Comparison of ENCODE assay signal across 16 cellular contexts in genomic region chr22:33873186-33873585, GRCh38. TPM values are rescaled to one million over a fixed set of nuclear protein-coding genes. Genes with fewer than 3 reads are reported as not detected.
A peak's percentile ranks its signal among the peaks of the same experiment; 100 is the strongest.
DNase-seq lines count a peak whose midpoint lies in the region; ATAC-seq, FAIRE-seq and TF ChIP-seq lines count a peak whose summit lies in the region.
"Had no signal": no experiment of that assay in that cellular context is flagged by ENCODE, and none has a peak within 500 bp of the region (broad histone marks: within the 10 kb centered on the region; RNA-seq: fewer than 3 reads in every experiment).

No MANE protein-coding gene starts in this region.

- dilution Hi-C loops in keratinocyte (cut with MboI; ENCODE audit: extremely low pct_ligation_motif_present, low sequenced_read_pairs): no loop called here

- H3K9me1 ChIP-seq in keratinocyte (ENCODE audit: control insufficient read depth, extremely low read depth, insufficient read depth, low read length): no peaks in the 10 kb centered on the region

- peaks cover 48% of the 10 kb centered on the region for H3K4me1 Mint-ChIP-seq in brain
- H3K4me1 Mint-ChIP-seq: activated CD4-positive, alpha-beta T cell treated with anti-CD3 and anti-CD28 coated beads, Interleukin-2, amount 10 ng/mL, durations not matched to agents 7 days and 5 days had no signal

- H3K36me3 Mint-ChIP-seq in brain: no peaks in the 10 kb centered on the region

- H3K4me3 ChIP-seq in keratinocyte (ENCODE audit: control insufficient read depth in 2 of 3, extremely low read depth in 1 of 3, insufficient read depth in 2 of 3, low read depth in 1 of 3, low read length in 3 of 3): no peak overlapping the region
- H3K4me3 ChIP-seq in skeletal muscle tissue (ENCODE audit: low read length in 3 of 3): peak overlapping the region; percentile 29 to 49 (median 46)
- H3K4me3 ChIP-seq: Peyer's patch had no signal

- H3K27ac Mint-ChIP-seq in brain: peak overlapping the region in 4 of 5 experiments; percentile 27 to 68 (median 48)
- H3K27ac Mint-ChIP-seq: activated CD4-positive, alpha-beta T cell treated with anti-CD3 and anti-CD28 coated beads, Interleukin-2, amount 10 ng/mL, durations not matched to agents 7 days and 5 days; activated T-cell treated with anti-CD3 and anti-CD28 coated beads, Interleukin-2, amount 50 U/mL, for 72 hours; B cell had no signal

- H3K27ac ChIP-seq in keratinocyte (ENCODE audit: control insufficient read depth, insufficient read depth, low read length) (no peak overlapping the region), skeletal muscle tissue (ENCODE audit: low read depth, low read length) (peak overlapping the region; percentile 91)

- H3K79me2 ChIP-seq in keratinocyte (ENCODE audit: control insufficient read depth, insufficient read depth, low read length): peaks cover 2% of the 10 kb centered on the region

- H3K27me3 ChIP-seq in keratinocyte (ENCODE audit: control insufficient read depth, extremely low read depth, insufficient read depth, low read length): no peaks in the 10 kb centered on the region
- H3K27me3 ChIP-seq in skeletal muscle tissue (ENCODE audit: control insufficient read depth in 3 of 3, insufficient read depth in 3 of 3, low read length in 3 of 3): no peaks in the 10 kb centered on the region
- H3K27me3 ChIP-seq: Peyer's patch had no signal

- H3K4me2 ChIP-seq in keratinocyte (ENCODE audit: control insufficient read depth, extremely low read depth, insufficient read depth, low read depth, low read length): no peak overlapping the region

- DNase-seq in DMS153 treated with DMSO at 0.1 percent for 48 hours (lab: John Stamatoyannopoulos, UW; ENCODE audit: unreplicated experiment): peak; percentile 46
- DNase-seq in keratinocyte (ENCODE audit: low read depth, low spot score): no peak
- no peak for DNase-seq in NCI-H526 (lab: John Stamatoyannopoulos, UW)
- DNase-seq: activated CD4-positive, alpha-beta T cell treated with anti-CD3 and anti-CD28 coated beads, Interleukin-2, amount 10 ng/mL, durations not matched to agents 7 days and 5 days; activated T-cell treated with anti-CD3 and anti-CD28 coated beads, Interleukin-2, amount 50 U/mL, for 72 hours; DND-41; effector CD8-positive, alpha-beta T cell; H7; Peyer's patch had no signal

- H3K4me1 ChIP-seq in keratinocyte (ENCODE audit: control insufficient read depth, extremely low read depth, insufficient read depth, low read length) (peaks cover 6% of the 10 kb centered on the region), skeletal muscle tissue (ENCODE audit: control insufficient read depth in 3 of 3, insufficient read depth in 3 of 3, low read length in 3 of 3) (peaks cover 52 to 75% (median 61%) of the 10 kb centered on the region in 3 donors)

- H3K36me3 ChIP-seq in keratinocyte (ENCODE audit: control insufficient read depth in 2 of 2, extremely low read depth in 1 of 2, insufficient read depth in 2 of 2, low read length in 2 of 2) (no peaks in the 10 kb centered on the region), skeletal muscle tissue (ENCODE audit: control insufficient read depth in 3 of 3, insufficient read depth in 3 of 3, low read length in 3 of 3) (no peaks in the 10 kb centered on the region)
- H3K36me3 ChIP-seq: Peyer's patch had no signal

- peak overlapping the region in 1 of 5 experiments; percentile 14 for H3K4me3 Mint-ChIP-seq in brain
- H3K4me3 Mint-ChIP-seq: activated CD4-positive, alpha-beta T cell treated with anti-CD3 and anti-CD28 coated beads, Interleukin-2, amount 10 ng/mL, durations not matched to agents 7 days and 5 days; activated T-cell treated with anti-CD3 and anti-CD28 coated beads, Interleukin-2, amount 50 U/mL, for 72 hours; B cell had no signal

- H3K9me3 Mint-ChIP-seq in brain: no peaks in the 10 kb centered on the region
- H3K9me3 Mint-ChIP-seq: activated T-cell treated with anti-CD3 and anti-CD28 coated beads, Interleukin-2, amount 50 U/mL, for 72 hours had no signal

- TF ChIP-seq CTCF in brain (conservative IDR thresholded peaks at IDR 0.05): no peak
- TF ChIP-seq CTCF in keratinocyte (optimal IDR thresholded peaks at IDR 0.05 in 1 of 3, IDR thresholded peaks at IDR 0.05 in 1 of 3, conservative IDR thresholded peaks at IDR 0.05 in 1 of 3; ENCODE audit: extremely low read depth in 1 of 3, insufficient read depth in 2 of 3, low read length in 3 of 3): no peak

- H4K20me1 ChIP-seq in keratinocyte (ENCODE audit: control insufficient read depth, extremely low read depth, insufficient read depth, low read length): no peaks in the 10 kb centered on the region

- H2AFZ ChIP-seq in keratinocyte (ENCODE audit: control insufficient read depth, low read length): peak overlapping the region; percentile 32

- ATAC-seq in GM21528 (IDR thresholded peaks at IDR 0.05; ENCODE audit: low FRiP score, unreplicated experiment) (no peak), GM18511 (IDR thresholded peaks at IDR 0.05; ENCODE audit: unreplicated experiment) (no peak), GM21526 (IDR thresholded peaks at IDR 0.05; ENCODE audit: low FRiP score, unreplicated experiment) (no peak)
- ATAC-seq: activated T-cell treated with anti-CD3 and anti-CD28 coated beads, Interleukin-2, amount 50 U/mL, for 72 hours had no signal

- FAIRE-seq in keratinocyte (lab: Jason Lieb, UNC): peak; percentile 55
- FAIRE-seq: GM12891 had no signal

- H3K9me3 ChIP-seq in keratinocyte (ENCODE audit: control insufficient read depth, low read depth, low read length) (no peaks in the 10 kb centered on the region), skeletal muscle tissue (ENCODE audit: control insufficient read depth in 3 of 3, low read length in 3 of 3) (no peaks in the 10 kb centered on the region)
- H3K9me3 ChIP-seq: Peyer's patch had no signal

- H3K9ac ChIP-seq in keratinocyte (ENCODE audit: control insufficient read depth, extremely low read depth, insufficient read depth, low read length): no peak overlapping the region
- H3K9ac ChIP-seq in skeletal muscle tissue (ENCODE audit: low read depth in 1 of 3, low read length in 3 of 3): peak overlapping the region; percentile 24 to 80 (median 77)

- H3K27me3 Mint-ChIP-seq in brain: no peaks in the 10 kb centered on the region
- H3K27me3 Mint-ChIP-seq: activated CD4-positive, alpha-beta T cell treated with anti-CD3 and anti-CD28 coated beads, Interleukin-2, amount 10 ng/mL, durations not matched to agents 7 days and 5 days; B cell had no signal

RNA-seq across cellular contexts. Expression of gene LARGE1, which starts 47.1 kb away (rescaled TPM):
- polyA plus RNA-seq in brain (ENCODE audit: insufficient read depth, low read depth, low replicate concordance): 10.1 TPM
- 4.5 to 6.5 TPM (median 5.8 TPM) in 3 replicates for polyA plus RNA-seq in keratinocyte
- polyA plus RNA-seq in keratinocyte (2011; ENCODE audit: low read depth): 2.3 TPM
- 5.4 and 5.5 TPM in 2 replicates for polyA plus RNA-seq in keratinocyte (2011; cell fraction: cytosol; rRNA removed)
- 8.8 and 11.6 TPM in 2 replicates for polyA plus RNA-seq in keratinocyte (2011; cell fraction: nucleus; rRNA removed)
- 4.2 and 6.3 TPM in 2 replicates for polyA plus RNA-seq in keratinocyte (2012; ENCODE audit: low replicate concordance)
- 13.2 to 16.0 TPM (median 15.6 TPM) in 3 replicates for polyA minus RNA-seq in keratinocyte
- polyA minus RNA-seq in keratinocyte (2011; cell fraction: cytosol; rRNA and poly(A)+ RNA removed): 8.4 TPM
- polyA minus RNA-seq in keratinocyte (2011; cell fraction: nucleus; rRNA and poly(A)+ RNA removed): 14.0 and 26.7 TPM in 2 replicates
- 12.5 TPM for total RNA-seq in skeletal muscle tissue

Comparison
In these comparisons a context has a peak if more than half of its experiments do, and no peak if none do; other contexts are left out.
1. H3K4me3 ChIP-seq: peak in skeletal muscle tissue (3 of 3); none in keratinocyte (0 of 3).